18 cellular contexts compared by ENCODE assay signal in genomic region chr11:109968781-109969180, GRCh38.
A peak's percentile ranks its signal among the peaks of the same experiment; 100 is the strongest.
DNase-seq lines count a peak whose midpoint lies in the region; ATAC-seq, FAIRE-seq and TF ChIP-seq lines count a peak whose summit lies in the region.
"Had no signal": no experiment of that assay in that cellular context is flagged by ENCODE, and none has a peak within 500 bp of the region (broad histone marks: within the 10 kb centered on the region; RNA-seq: fewer than 3 reads in every experiment).

No MANE protein-coding gene starts in this region.

- ATAC-seq in HCT116 (peak; percentile 44), GM12878 (no peak)
- ATAC-seq in stimulated activated naive B cell treated with anti-CD40 and anti-IgM and Interleukin-4, amounts not matched to agents 10 μg/mL and 1 μg/mL and 100 μg/mL, for 72 hours (replicated peaks): no peak
- ATAC-seq: A549; CD8-positive, alpha-beta T cell had no signal

- DNase-seq in HCT116 (ENCODE audit: low read depth, low spot score) (no peak), Karpas-422 (peak; percentile 70), GM12878 (ENCODE audit: low read depth, low spot score) (no peak), GM13977 (ENCODE audit: low spot score) (no peak), islet precursor cell (no peak)
- no peak for DNase-seq in stimulated activated naive B cell treated with anti-CD40 and anti-IgM and Interleukin-4, amounts not matched to agents 10 μg/mL and 1 μg/mL and 100 μg/mL, for 72 hours
- DNase-seq: BE2C; CD8-positive, alpha-beta T cell; COR-L47; DMS153; DMS79 treated with DMSO at 0.1 percent for 48 hours; EL; HCEC 1CT had no signal

- BruUV-seq in HCT116 (replicated peaks; lab: Mats Ljungman, UMichigan) (no TSS peak), GM12878 (replicated peaks; lab: Mats Ljungman, UMichigan) (no TSS peak)

- H3K27me3 ChIP-seq in HCT116 (ENCODE audit: insufficient read depth, low read length): no peaks in the 10 kb centered on the region
- H3K27me3 ChIP-seq in Karpas-422 (ENCODE audit: low read length): no peaks in the 10 kb centered on the region
- no peaks in the 10 kb centered on the region for H3K27me3 ChIP-seq in GM12878 (replicated peaks in 1 of 2; ENCODE audit: control insufficient read depth in 2 of 2, insufficient read depth in 2 of 2, low read length in 1 of 2)
- H3K27me3 ChIP-seq: BE2C had no signal

- H3K4me3 Mint-ChIP-seq in stimulated activated naive B cell treated with anti-CD40 and anti-IgM and Interleukin-4, amounts not matched to agents 10 μg/mL and 1 μg/mL and 100 μg/mL, for 72 hours: peak overlapping the region in 1 of 2 donors; percentile 3
- H3K4me3 Mint-ChIP-seq: CD14-positive monocyte; CD8-positive, alpha-beta T cell had no signal

- RAD21 ChIA-PET in HCT116 (lab: Charles Lee; ENCODE audit: low non-redundant PET in 1 of 2, low total read pairs in 2 of 2, uncharacterized antibody in 2 of 2, unreplicated experiment in 2 of 2) (no interaction called here), GM12878 (lab: Charles Lee; ENCODE audit: unreplicated experiment) (interaction anchor here (1.2 to 12.4 kb wide), 4 partner anchors 13 to 108 kb away, joined by 3 to 185 read pairs (median 58); no protein-coding TSS in a partner anchor)

- H3K27ac Mint-ChIP-seq in stimulated activated naive B cell treated with anti-CD40 and anti-IgM and Interleukin-4, amounts not matched to agents 10 μg/mL and 1 μg/mL and 100 μg/mL, for 72 hours: peak overlapping the region; percentile 92
- H3K27ac Mint-ChIP-seq: CD8-positive, alpha-beta T cell had no signal

- H3K9me2 ChIP-seq in HCT116 (ENCODE audit: insufficient read depth): no peaks in the 10 kb centered on the region
- peaks cover 6% of the 10 kb centered on the region; the same call in 1 of the 2 replicates for H3K9me2 ChIP-seq in Karpas-422 (replicated peaks; ENCODE audit: insufficient read depth, low read length)

- H3K36me3 ChIP-seq in HCT116 (ENCODE audit: control insufficient read depth in 1 of 2, insufficient read depth in 2 of 2, low read length in 2 of 2) (no peaks in the 10 kb centered on the region), Karpas-422 (ENCODE audit: insufficient read depth, low read length) (no peaks in the 10 kb centered on the region), GM12878 (ENCODE audit: control insufficient read depth in 2 of 2, insufficient read depth in 2 of 2, low read length in 1 of 2) (no peaks in the 10 kb centered on the region)
- H3K36me3 ChIP-seq: BE2C had no signal

- TF ChIP-seq EP300 in GM12878 (IDR thresholded peaks at IDR 0.05; ENCODE audit: borderline replicate concordance in 1 of 2, control insufficient read depth in 1 of 2, low read depth in 2 of 2, low read length in 2 of 2): no peak

- no peak for FAIRE-seq in GM12878 (lab: Jason Lieb, UNC)
- FAIRE-seq: A549, D721Med, G401.6 had no signal

- H3K4me1 Mint-ChIP-seq in stimulated activated naive B cell treated with anti-CD40 and anti-IgM and Interleukin-4, amounts not matched to agents 10 μg/mL and 1 μg/mL and 100 μg/mL, for 72 hours: peaks cover 54 to 69% of the 10 kb centered on the region in 2 donors

- no peak overlapping the region for H3K9ac ChIP-seq in HCT116 (ENCODE audit: low read length)
- H3K9ac ChIP-seq in Karpas-422 (ENCODE audit: low read length): no peak overlapping the region
- no peak overlapping the region for H3K9ac ChIP-seq in GM12878 (ENCODE audit: control insufficient read depth, insufficient read depth, low read length)

- H4K20me1 ChIP-seq in HCT116 (ENCODE audit: insufficient read depth): no peaks in the 10 kb centered on the region
- no peaks in the 10 kb centered on the region for H4K20me1 ChIP-seq in Karpas-422 (ENCODE audit: insufficient read depth, low read depth, low read length)
- no peaks in the 10 kb centered on the region for H4K20me1 ChIP-seq in GM12878 (ENCODE audit: control insufficient read depth, insufficient read depth)

- WGBS in GM12878 (ENCODE audit: insufficient coverage, insufficient replicate concordance, low lambda C conversion rate, missing lambda C conversion rate): 96% methylated on average over 3 of the region's 3 CpGs

- no peak overlapping the region for H2AFZ ChIP-seq in HCT116 (ENCODE audit: low read depth, low read length, poor library complexity, severe bottlenecking)
- no peak overlapping the region for H2AFZ ChIP-seq in Karpas-422 (ENCODE audit: low read length)
- H2AFZ ChIP-seq in GM12878 (ENCODE audit: control insufficient read depth, low read depth, low read length): no peak overlapping the region

- POLR2A ChIA-PET in HCT116 (lab: Charles Lee): no interaction called here
- POLR2A ChIA-PET in GM12878 (lab: Charles Lee): interaction anchor here (1.1 to 8.1 kb wide), 6 partner anchors 10 to 123 kb away, joined by 3 to 76 read pairs (median 29); partner anchors contain the start of gene ZC3H12C

- TF ChIP-seq POLR2A in HCT116 (IDR thresholded peaks at IDR 0.05; ENCODE audit: borderline replicate concordance, extremely low read depth, insufficient read depth, insufficient read length): no peak
- TF ChIP-seq POLR2A in GM12878 (IDR thresholded peaks at IDR 0.05; ENCODE audit: low read depth, low read length): no peak

- H3K9me3 ChIP-seq in HCT116 (ENCODE audit: control insufficient read depth in 1 of 2, insufficient read depth in 1 of 2, low read depth in 1 of 2, low read length in 2 of 2): no peaks in the 10 kb centered on the region
- no peaks in the 10 kb centered on the region for H3K9me3 ChIP-seq in Karpas-422 (ENCODE audit: low read length)
- H3K9me3 ChIP-seq in GM12878 (replicated peaks; ENCODE audit: control insufficient read depth, insufficient read depth, low read length): peaks cover 8% of the 10 kb centered on the region; the same call in 2 of the 3 replicates
- H3K9me3 ChIP-seq: A549, BE2C had no signal

- no peak overlapping the region for H3K27ac ChIP-seq in HCT116 (ENCODE audit: low read depth, low read length)
- no peak overlapping the region for H3K27ac ChIP-seq in Karpas-422 (ENCODE audit: low read length)
- H3K27ac ChIP-seq in GM12878 (ENCODE audit: control insufficient read depth, insufficient read depth): no peak overlapping the region
- H3K27ac ChIP-seq: A549, HL-60 had no signal

- intact Hi-C loops in HCT116 (cut with micrococcal nuclease): no loop called here
- intact Hi-C loops in GM12878 (cut with micrococcal nuclease; ENCODE audit: unreplicated experiment): no loop called here

- CTCF ChIA-PET in HCT116 (lab: Charles Lee): no interaction called here
- CTCF ChIA-PET in GM12878 (lab: Yijun Ruan, JAX): interaction anchor here (1.0 to 6.1 kb wide), 3 partner anchors 12 to 60 kb away, joined by 3 to 36 read pairs (median 22); no protein-coding TSS in a partner anchor

- H3K4me2 ChIP-seq in HCT116 (ENCODE audit: low read length) (no peak overlapping the region), Karpas-422 (ENCODE audit: low read depth, low read length, poor library complexity, severe bottlenecking) (no peak overlapping the region), GM12878 (ENCODE audit: control insufficient read depth, insufficient read depth) (no peak overlapping the region)
- H3K4me2 ChIP-seq: A549 had no signal

- SMC1A ChIA-PET in GM12878 (lab: Charles Lee; ENCODE audit: uncharacterized antibody, unreplicated experiment): interaction anchor here (1.1 to 12.2 kb wide), 7 partner anchors 13 to 140 kb away, joined by 3 to 223 read pairs (median 30); no protein-coding TSS in a partner anchor

- no peaks in the 10 kb centered on the region for H3K79me2 ChIP-seq in HCT116 (ENCODE audit: insufficient read depth, low read length)
- H3K79me2 ChIP-seq in Karpas-422 (ENCODE audit: low read length): no peaks in the 10 kb centered on the region
- no peaks in the 10 kb centered on the region for H3K79me2 ChIP-seq in GM12878 (ENCODE audit: control insufficient read depth, insufficient read depth, low read length)

- in situ Hi-C loops in GM12878 (cut with MboI): no loop called here
- in situ Hi-C loops in GM13977 (cut with MboI; ENCODE audit: low pct_unique_long_range_greater_than_20kb, low sequenced_read_pairs, unreplicated experiment): loop anchor here (25.0 kb wide), 1 partner anchor 394 kb away; no protein-coding TSS in a partner anchor

- peaks cover 7 to 11% of the 10 kb centered on the region in 2 donors for H3K9me3 Mint-ChIP-seq in stimulated activated naive B cell treated with anti-CD40 and anti-IgM and Interleukin-4, amounts not matched to agents 10 μg/mL and 1 μg/mL and 100 μg/mL, for 72 hours
- H3K9me3 Mint-ChIP-seq: CD8-positive, alpha-beta T cell had no signal

- H3K4me3 ChIP-seq in HCT116 (replicated peaks in 1 of 2; ENCODE audit: low read depth in 1 of 2, low read length in 2 of 2): no peak overlapping the region
- H3K4me3 ChIP-seq in Karpas-422 (ENCODE audit: low read length): no peak overlapping the region
- no peak overlapping the region for H3K4me3 ChIP-seq in GM12878
- H3K4me3 ChIP-seq: A549 had no signal

- peaks cover 11 to 17% of the 10 kb centered on the region in 2 donors for H3K36me3 Mint-ChIP-seq in stimulated activated naive B cell treated with anti-CD40 and anti-IgM and Interleukin-4, amounts not matched to agents 10 μg/mL and 1 μg/mL and 100 μg/mL, for 72 hours
- H3K36me3 Mint-ChIP-seq: CD14-positive monocyte; CD8-positive, alpha-beta T cell had no signal

- H3K4me1 ChIP-seq in HCT116 (ENCODE audit: control insufficient read depth in 1 of 2, insufficient read depth in 2 of 2, low read length in 2 of 2) (no peaks in the 10 kb centered on the region), Karpas-422 (ENCODE audit: low read length) (peaks cover 30% of the 10 kb centered on the region), GM12878 (ENCODE audit: control insufficient read depth, insufficient read depth, low read length) (peaks cover 38% of the 10 kb centered on the region)
- H3K4me1 ChIP-seq: A549, BE2C had no signal

- TF ChIP-seq CTCF in HCT116 (IDR thresholded peaks at IDR 0.05 in 2 of 3, conservative IDR thresholded peaks at IDR 0.05 in 1 of 3; ENCODE audit: borderline replicate concordance in 1 of 3, insufficient read depth in 1 of 3, low read depth in 2 of 3, low read length in 2 of 3): no peak
- TF ChIP-seq CTCF in GM12878 (IDR thresholded peaks at IDR 0.05 in 2 of 3, conservative IDR thresholded peaks at IDR 0.05 in 1 of 3; ENCODE audit: control insufficient read depth in 2 of 3, extremely low read depth in 1 of 3, insufficient read depth in 1 of 3, low read depth in 3 of 3, low read length in 3 of 3): no peak
- TF ChIP-seq CTCF in GM13977 (IDR thresholded peaks at IDR 0.05; ENCODE audit: extremely low read depth, insufficient read depth, missing control alignments): no peak

- H3K27me3 Mint-ChIP-seq in stimulated activated naive B cell treated with anti-CD40 and anti-IgM and Interleukin-4, amounts not matched to agents 10 μg/mL and 1 μg/mL and 100 μg/mL, for 72 hours: peaks cover 11 to 18% of the 10 kb centered on the region in 2 donors

- TF ChIP-seq RAD21 in HCT116 (IDR thresholded peaks at IDR 0.05; ENCODE audit: low read depth) (no peak), GM12878 (IDR thresholded peaks at IDR 0.05; ENCODE audit: insufficient read depth, low read depth, low read length) (no peak)

TF ChIP-seq in HCT116, 20 proteins besides CTCF, POLR2A, EP300 and RAD21 (continues in another document):
- TF ChIP-seq TCF7L2 (IDR thresholded peaks at IDR 0.05; ENCODE audit: borderline replicate concordance, extremely low read depth, insufficient read depth, insufficient read length): no peak
